Comparison of ENCODE assay signal across 14 cellular contexts in the genomic region with DNA sequence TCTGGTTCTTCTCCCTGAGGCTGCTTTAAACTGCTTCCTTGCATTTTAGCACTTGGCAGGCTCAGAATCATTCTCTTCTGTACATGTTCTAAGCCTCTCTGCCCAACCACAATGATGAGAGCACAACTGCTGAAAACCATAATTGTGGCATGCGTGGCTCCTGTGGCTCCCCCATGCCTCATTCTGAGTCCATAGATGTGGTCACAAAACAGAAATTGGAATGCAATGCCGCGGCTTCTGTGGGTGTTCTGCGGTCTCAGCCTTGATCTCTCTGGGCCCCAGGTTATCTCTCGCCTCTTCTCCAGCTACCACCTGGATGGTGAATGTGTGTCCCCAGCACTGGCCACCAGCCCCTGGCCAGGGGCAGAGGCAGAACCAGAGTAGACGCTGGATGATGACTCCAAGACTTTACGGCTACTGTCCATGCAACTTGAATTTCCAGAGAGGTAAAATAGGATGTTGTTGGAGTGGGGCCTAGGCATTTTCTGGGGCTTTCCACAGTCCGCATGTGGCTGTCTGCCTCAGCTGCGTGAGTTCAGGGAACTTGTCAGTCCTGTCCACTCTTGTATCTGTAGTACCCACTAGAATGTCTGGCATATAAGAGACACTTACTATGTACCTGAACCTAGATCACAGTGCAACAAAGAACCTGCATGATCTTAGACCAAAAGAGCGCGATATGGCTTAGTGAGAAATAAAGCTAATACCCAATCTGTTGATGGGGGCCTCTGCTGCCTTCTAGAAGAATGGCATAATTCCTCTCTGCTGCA. TPM values are rescaled to one million over a fixed set of nuclear protein-coding genes. Genes with fewer than 3 reads are reported as not detected.
DNase-seq lines count a peak whose midpoint lies in the region; ATAC-seq, FAIRE-seq and TF ChIP-seq lines count a peak whose summit lies in the region.
"Had no signal": no experiment of that assay in that cellular context is flagged by ENCODE, and none has a peak within 500 bp of the region (broad histone marks: within the 10 kb centered on the region; RNA-seq: fewer than 3 reads in every experiment).

No MANE protein-coding gene starts in this region.

- H3K9me3 Mint-ChIP-seq in activated T-cell treated with anti-CD3 and anti-CD28 coated beads, Interleukin-2, amount 50 U/mL, for 24 hours, result peaks cover 18% of the 10 kb centered on the region
- H3K9me3 Mint-ChIP-seq in osteocyte (ENCODE audit: unreplicated experiment), result no peaks in the 10 kb centered on the region
- peaks cover 0 to 11% (median 4%) of the 10 kb centered on the region in 8 donors for H3K9me3 Mint-ChIP-seq in CD4-positive, alpha-beta memory T cell

- no peak overlapping the region for H3K4me3 ChIP-seq in CD4-positive, alpha-beta memory T cell (ENCODE audit: low read length in 2 of 2)
- H3K4me3 ChIP-seq: colonic mucosa, esophagus muscularis mucosa had no signal

- POLR2A ChIA-PET in CD4-positive, alpha-beta memory T cell (lab: Charles Lee; ENCODE audit: partially characterized antibody), result no interaction called here

- peaks cover 6% of the 10 kb centered on the region for H3K4me1 Mint-ChIP-seq in activated T-cell treated with anti-CD3 and anti-CD28 coated beads, Interleukin-2, amount 50 U/mL, for 24 hours (ENCODE audit: low read depth)
- H3K4me1 Mint-ChIP-seq in osteocyte (ENCODE audit: unreplicated experiment), result peaks cover 38% of the 10 kb centered on the region
- H3K4me1 Mint-ChIP-seq in CD4-positive, alpha-beta memory T cell, result peaks cover 0 to 4% (median under 1%) of the 10 kb centered on the region in 4 donors
- H3K4me1 Mint-ChIP-seq: mesothelial cell of epicardium had no signal

- ATAC-seq in GM18861 (IDR thresholded peaks at IDR 0.05; ENCODE audit: unreplicated experiment) (no peak), Right ventricle myocardium inferior (no peak)

- H3K36me3 ChIP-seq in CD4-positive, alpha-beta memory T cell (ENCODE audit: insufficient read depth, low read length), result no peaks in the 10 kb centered on the region
- H3K36me3 ChIP-seq: colonic mucosa, esophagus muscularis mucosa had no signal

- no peak overlapping the region for H3K4me3 Mint-ChIP-seq in activated T-cell treated with anti-CD3 and anti-CD28 coated beads, Interleukin-2, amount 50 U/mL, for 24 hours
- no peak overlapping the region for H3K4me3 Mint-ChIP-seq in osteocyte (ENCODE audit: unreplicated experiment)
- H3K4me3 Mint-ChIP-seq in CD4-positive, alpha-beta memory T cell, result no peak overlapping the region
- H3K4me3 Mint-ChIP-seq: activated naive CD4-positive, alpha-beta T cell treated with anti-CD3 and anti-CD28 coated beads, Interleukin-2, amount 50 U/mL, for 24 hours; mesothelial cell of epicardium had no signal

- no peaks in the 10 kb centered on the region for H3K36me3 Mint-ChIP-seq in activated T-cell treated with anti-CD3 and anti-CD28 coated beads, Interleukin-2, amount 50 U/mL, for 24 hours (ENCODE audit: low read depth)
- H3K36me3 Mint-ChIP-seq in osteocyte (ENCODE audit: unreplicated experiment), result no peaks in the 10 kb centered on the region
- H3K36me3 Mint-ChIP-seq in CD4-positive, alpha-beta memory T cell, result no peaks in the 10 kb centered on the region
- H3K36me3 Mint-ChIP-seq: mesothelial cell of epicardium had no signal

- H3K27ac Mint-ChIP-seq in activated T-cell treated with anti-CD3 and anti-CD28 coated beads, Interleukin-2, amount 50 U/mL, for 24 hours, result peak overlapping the region; percentile 10
- H3K27ac Mint-ChIP-seq in osteocyte (ENCODE audit: unreplicated experiment), result peak overlapping the region; percentile 56
- peak overlapping the region in 1 of 7 donors; percentile 47 for H3K27ac Mint-ChIP-seq in CD4-positive, alpha-beta memory T cell
- H3K27ac Mint-ChIP-seq: activated naive CD4-positive, alpha-beta T cell treated with anti-CD3 and anti-CD28 coated beads, Interleukin-2, amount 50 U/mL, for 24 hours; mesothelial cell of epicardium had no signal

- H3K27me3 ChIP-seq in CD4-positive, alpha-beta memory T cell (ENCODE audit: insufficient read depth, low read length), result no peaks in the 10 kb centered on the region
- H3K27me3 ChIP-seq: colonic mucosa, esophagus muscularis mucosa had no signal

- no peaks in the 10 kb centered on the region for H3K4me1 ChIP-seq in CD4-positive, alpha-beta memory T cell (ENCODE audit: insufficient read depth, low read length)
- H3K4me1 ChIP-seq: colonic mucosa had no signal

- CTCF ChIA-PET in CD4-positive, alpha-beta memory T cell (lab: Charles Lee; ENCODE audit: partially characterized antibody), result no interaction called here

- no peak for TF ChIP-seq CTCF in osteocyte (IDR thresholded peaks at IDR 0.05)

- DNase-seq in GM18507 (ENCODE audit: extremely low spot score, insufficient read length, low read depth) (no peak), M059J (ENCODE audit: low read depth) (peak; percentile 75), osteocyte (ENCODE audit: extremely low spot score, unreplicated experiment) (no peak), NCI-H524 (lab: John Stamatoyannopoulos, UW) (no peak), Right ventricle myocardium inferior (ENCODE audit: missing footprints) (no peak)
- peak; percentile 41 for DNase-seq in activated T-cell treated with anti-CD3 and anti-CD28 coated beads, Interleukin-2, amount 50 U/mL, for 24 hours
- no peak for DNase-seq in CD4-positive, alpha-beta memory T cell
- DNase-seq: C1 segment of cervical spinal cord, colonic mucosa, NCI-H526 treated with DMSO at 0.1 percent for 48 hours had no signal

- no peak overlapping the region for H3K27ac ChIP-seq in CD4-positive, alpha-beta memory T cell (ENCODE audit: low read depth, low read length)
- H3K27ac ChIP-seq: colonic mucosa, esophagus muscularis mucosa had no signal

- no peaks in the 10 kb centered on the region for H3K9me3 ChIP-seq in CD4-positive, alpha-beta memory T cell (ENCODE audit: control insufficient read depth in 1 of 2, low read length in 2 of 2)
- H3K9me3 ChIP-seq: colonic mucosa, esophagus muscularis mucosa had no signal

- peaks cover 77% of the 10 kb centered on the region for H3K27me3 Mint-ChIP-seq in activated T-cell treated with anti-CD3 and anti-CD28 coated beads, Interleukin-2, amount 50 U/mL, for 24 hours
- no peaks in the 10 kb centered on the region for H3K27me3 Mint-ChIP-seq in osteocyte (ENCODE audit: unreplicated experiment)
- peaks cover 8 to 21% of the 10 kb centered on the region in 2 donors for H3K27me3 Mint-ChIP-seq in CD4-positive, alpha-beta memory T cell

- intact Hi-C loops in CD4-positive, alpha-beta memory T cell (cut with micrococcal nuclease), result no loop called here
- intact Hi-C loops in Right ventricle myocardium inferior (cut with DNase I), result no loop called here

- FAIRE-seq in GM18507 (lab: Jason Lieb, UNC), result peak; percentile 38

RNA-seq across cellular contexts. Expression of a gene that starts 52.4 kb away (rescaled TPM):
- 0.12 and 0.52 TPM in 2 replicates for total RNA-seq in M059J (2014; rRNA removed; shearing (Covaris generic))
- total RNA-seq in osteocyte, result 0.68 and 0.97 TPM in 2 replicates
- not detected for total RNA-seq in CD4-positive, alpha-beta memory T cell
- not detected for polyA plus RNA-seq in CD4-positive, alpha-beta memory T cell
- total RNA-seq in Right ventricle myocardium inferior, result 63.1 TPM

Comparison
In these comparisons a context has a peak if more than half of its experiments do, and no peak if none do; other contexts are left out.
1. DNase-seq: peak in M059J (single experiment) and activated T-cell treated with anti-CD3 and anti-CD28 coated beads, Interleukin-2, amount 50 U/mL, for 24 hours (single experiment); none in GM18507 (single experiment), osteocyte (single experiment), CD4-positive, alpha-beta memory T cell (0 of 5), NCI-H524 (0 of 2) and Right ventricle myocardium inferior (single experiment).
2. RNA of a gene that starts 52.4 kb away (total RNA-seq): 63.1 TPM in Right ventricle myocardium inferior (single experiment); 0.68 to 0.97 TPM in osteocyte, 0.12 to 0.52 TPM in M059J and not detected in CD4-positive, alpha-beta memory T cell; every median in the first group is over 10 times any median in the second.